Comparison of ENCODE assay signal across 19 cellular contexts in the genomic region with DNA sequence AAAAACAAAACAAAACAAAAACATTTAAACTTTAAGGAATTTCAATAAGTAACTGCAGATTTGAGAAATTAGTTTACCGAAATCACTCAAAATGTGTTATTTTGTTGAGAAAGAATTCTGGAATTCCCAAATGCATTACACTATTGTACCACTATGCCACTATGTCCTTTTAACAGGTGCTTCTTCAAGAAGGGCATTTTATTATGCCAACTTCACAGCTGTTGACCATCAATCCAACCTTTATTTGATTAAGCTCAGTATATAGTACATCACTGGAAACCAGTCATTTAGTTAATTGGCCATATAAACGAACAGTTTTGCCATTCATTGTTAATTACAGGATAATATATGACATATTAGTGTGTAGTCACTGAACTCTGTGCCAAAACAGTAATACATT.
DNase-seq lines count a peak whose midpoint lies in the region; ATAC-seq and TF ChIP-seq lines count a peak whose summit lies in the region.
"Had no signal": no experiment of that assay in that cellular context is flagged by ENCODE, and none has a peak within 500 bp of the region (broad histone marks: within the 10 kb centered on the region; RNA-seq: fewer than 3 reads in every experiment).

No MANE protein-coding gene starts in this region.

- H3K36me3 ChIP-seq in smooth muscle cell (ENCODE audit: low read depth): no peaks in the 10 kb centered on the region

- H3F3A ChIP-seq in smooth muscle cell (ENCODE audit: low read depth): peaks cover 39% of the 10 kb centered on the region

- H3K36me3 Mint-ChIP-seq in activated naive CD4-positive, alpha-beta T cell treated with anti-CD3 and anti-CD28 coated beads, Interleukin-2, amount 50 U/mL, for 24 hours: peaks cover 2% of the 10 kb centered on the region
- no peaks in the 10 kb centered on the region for H3K36me3 Mint-ChIP-seq in MCF 10A (ENCODE audit: insufficient read depth, unreplicated experiment)
- H3K36me3 Mint-ChIP-seq: CD4-positive, CD25-positive, alpha-beta regulatory T cell; IgD-negative memory B cell had no signal

- no peak for DNase-seq in activated naive CD4-positive, alpha-beta T cell (lab: John Stamatoyannopoulos, UW)
- peak; percentile 94 for DNase-seq in NCI-H1105 treated with DMSO at 0.1 percent for 48 hours (lab: John Stamatoyannopoulos, UW)
- DNase-seq in NCI-H774 (lab: John Stamatoyannopoulos, UW): peak; percentile 82
- no peak for DNase-seq in smooth muscle cell (lab: John Stamatoyannopoulos, UW; ENCODE audit: unreplicated experiment)
- no peak for DNase-seq in NCI-H1092 (lab: John Stamatoyannopoulos, UW)
- DNase-seq in MCF 10A (ENCODE audit: unreplicated experiment): no peak
- DNase-seq: ACHN; CD4-positive, CD25-positive, alpha-beta regulatory T cell; DMS79; H9; MV-4-11; NCI-H187 treated with DMSO at 0.1 percent for 48 hours; NCI-H510A; Right ventricle myocardium superior had no signal

- no peak overlapping the region for H3K4me3 ChIP-seq in smooth muscle cell
- H3K4me3 ChIP-seq: GM12878 had no signal

- H3K4me3 Mint-ChIP-seq in activated naive CD4-positive, alpha-beta T cell treated with anti-CD3 and anti-CD28 coated beads, Interleukin-2, amount 50 U/mL, for 24 hours: no peak overlapping the region
- H3K4me3 Mint-ChIP-seq in MCF 10A (ENCODE audit: unreplicated experiment): no peak overlapping the region
- H3K4me3 Mint-ChIP-seq: CD4-positive, CD25-positive, alpha-beta regulatory T cell; H9; IgD-negative memory B cell had no signal

- no peak for TF ChIP-seq CTCF in smooth muscle cell (IDR thresholded peaks at IDR 0.05; ENCODE audit: borderline replicate concordance, insufficient read depth, poor library complexity, severe bottlenecking)
- no peak for TF ChIP-seq CTCF in MCF 10A (IDR thresholded peaks at IDR 0.05; ENCODE audit: unreplicated experiment)

- intact Hi-C loops in MCF 10A (cut with micrococcal nuclease): no loop called here

- no TSS peak for BruUV-seq in MCF 10A (replicated peaks; lab: Mats Ljungman, UMichigan)

- peaks cover 31% of the 10 kb centered on the region for H3K4me1 ChIP-seq in smooth muscle cell (ENCODE audit: low read depth)

- H3K27ac Mint-ChIP-seq in activated naive CD4-positive, alpha-beta T cell treated with anti-CD3 and anti-CD28 coated beads, Interleukin-2, amount 50 U/mL, for 24 hours: peak overlapping the region; percentile 99
- H3K27ac Mint-ChIP-seq in MCF 10A (ENCODE audit: low read depth, unreplicated experiment): no peak overlapping the region
- H3K27ac Mint-ChIP-seq: H9, IgD-negative memory B cell had no signal

- no peaks in the 10 kb centered on the region for H3K27me3 Mint-ChIP-seq in activated naive CD4-positive, alpha-beta T cell treated with anti-CD3 and anti-CD28 coated beads, Interleukin-2, amount 50 U/mL, for 24 hours
- H3K27me3 Mint-ChIP-seq in MCF 10A (ENCODE audit: insufficient read depth, unreplicated experiment): no peaks in the 10 kb centered on the region
- H3K27me3 Mint-ChIP-seq: IgD-negative memory B cell had no signal

- H2AFZ ChIP-seq in smooth muscle cell (ENCODE audit: low read depth): no peak overlapping the region

- no peak for ATAC-seq in HG02759 (IDR thresholded peaks at IDR 0.05; ENCODE audit: unreplicated experiment)
- ATAC-seq: GM12878, SK-N-SH treated with all-trans-retinoic acid at 6 μM for 48 hours had no signal

- peaks cover 52% of the 10 kb centered on the region for H3K4me1 Mint-ChIP-seq in activated naive CD4-positive, alpha-beta T cell treated with anti-CD3 and anti-CD28 coated beads, Interleukin-2, amount 50 U/mL, for 24 hours
- H3K4me1 Mint-ChIP-seq in MCF 10A (ENCODE audit: insufficient read depth, unreplicated experiment): peaks cover 27% of the 10 kb centered on the region

- H3K9me3 Mint-ChIP-seq in activated naive CD4-positive, alpha-beta T cell treated with anti-CD3 and anti-CD28 coated beads, Interleukin-2, amount 50 U/mL, for 24 hours: no peaks in the 10 kb centered on the region
- H3K9me3 Mint-ChIP-seq in MCF 10A (ENCODE audit: unreplicated experiment): no peaks in the 10 kb centered on the region
- H3K9me3 Mint-ChIP-seq: H9, IgD-negative memory B cell had no signal

- CTCF ChIA-PET in MCF 10A (lab: Yijun Ruan, JAX): no interaction called here

- peak overlapping the region; percentile 100 for H3K27ac ChIP-seq in smooth muscle cell (ENCODE audit: low read depth)

- 61% methylated on average over 2 of the region's 2 CpGs for WGBS in smooth muscle cell (ENCODE audit: low lambda C conversion rate)

- no peak overlapping the region for H3K4me2 ChIP-seq in smooth muscle cell

- H4K20me1 ChIP-seq in smooth muscle cell (ENCODE audit: low read depth): no peaks in the 10 kb centered on the region

- no peak overlapping the region for H3K9ac ChIP-seq in smooth muscle cell (ENCODE audit: low read depth)

- H3K27me3 ChIP-seq in smooth muscle cell (ENCODE audit: low read depth): no peaks in the 10 kb centered on the region

- H3K79me2 ChIP-seq in smooth muscle cell (ENCODE audit: low read depth): no peaks in the 10 kb centered on the region

- H3K9me3 ChIP-seq in smooth muscle cell (replicated peaks; ENCODE audit: low read depth): no peaks in the 10 kb centered on the region

- POLR2A ChIA-PET in MCF 10A (lab: Yijun Ruan, JAX): interaction anchor here (2.1 kb wide), 1 partner anchor 9 kb away, joined by 9 read pairs; no protein-coding TSS in a partner anchor

Comparison
In these comparisons a context has a peak if more than half of its experiments do, and no peak if none do; other contexts are left out.
1. DNase-seq: peak in NCI-H1105 treated with DMSO at 0.1 percent for 48 hours (single experiment) and NCI-H774 (single experiment); none in activated naive CD4-positive, alpha-beta T cell (0 of 4), smooth muscle cell (single experiment), NCI-H1092 (single experiment) and MCF 10A (single experiment).